In genomic region chr15:96267463-96267862, GRCh38 we compare ENCODE assay signal across 21 cellular contexts.
"Had no signal": no experiment of that assay in that cellular context is flagged by ENCODE, and none has a peak within 500 bp of the region (broad histone marks: within the 10 kb centered on the region; RNA-seq: fewer than 3 reads in every experiment).

No MANE protein-coding gene starts in this region.

- H3K27me3 Mint-ChIP-seq: T-cell had no signal

- H3K9ac ChIP-seq: KMS-11, SK-N-SH had no signal

- H3K4me1 Mint-ChIP-seq: T-cell had no signal

- H3K4me3 Mint-ChIP-seq: T-cell had no signal

- H3K36me3 Mint-ChIP-seq: T-cell had no signal

- H3K4me2 ChIP-seq: KMS-11, SK-N-SH had no signal

- H3K9me3 ChIP-seq: SK-N-SH had no signal

- DNase-seq: Kasumi-1, MM.1S, NCI-H1048, NCI-H1105, NCI-H1417, NCI-H1436 treated with DMSO at 0.1 percent for 48 hours, NCI-H1694, NCI-H187 treated with DMSO at 0.1 percent for 48 hours, NCI-H2029 treated with DMSO at 0.1 percent for 48 hours, NCI-H2171 treated with DMSO at 0.1 percent for 48 hours, NCI-H345, NCI-H446 treated with DMSO at 0.1 percent for 48 hours, NCI-H524, NCI-H526 treated with DMSO at 0.1 percent for 48 hours, NCI-H748 treated with DMSO at 0.1 percent for 48 hours, SHP77, SK-N-SH, SW 1271, T-cell had no signal

- H3K27ac Mint-ChIP-seq: T-cell had no signal

- H3K27ac ChIP-seq: KMS-11, RWPE1 had no signal

- ATAC-seq: T-cell had no signal
